ENCODE assay signal across 18 cellular contexts in genomic region chr15:47383102-47383501, GRCh38.
DNase-seq lines count a peak whose midpoint lies in the region; ATAC-seq and TF ChIP-seq lines count a peak whose summit lies in the region.
"Had no signal": no experiment of that assay in that cellular context is flagged by ENCODE, and none has a peak within 500 bp of the region (broad histone marks: within the 10 kb centered on the region; RNA-seq: fewer than 3 reads in every experiment).

No MANE protein-coding gene starts in this region.

- peak overlapping the region; percentile 10 for H3K27ac Mint-ChIP-seq in neural progenitor cell
- H3K27ac Mint-ChIP-seq: CD4-positive, CD25-positive, alpha-beta regulatory T cell had no signal

- no peaks in the 10 kb centered on the region for H3K36me3 Mint-ChIP-seq in neural progenitor cell
- H3K36me3 Mint-ChIP-seq: CD4-positive, CD25-positive, alpha-beta regulatory T cell had no signal

- no peaks in the 10 kb centered on the region for H4K20me1 ChIP-seq in neural progenitor cell (ENCODE audit: low read depth)

- no peak for ATAC-seq in GM19397 (IDR thresholded peaks at IDR 0.05; ENCODE audit: unreplicated experiment)

- TF ChIP-seq CTCF in epithelial cell of esophagus (IDR thresholded peaks at IDR 0.05; ENCODE audit: insufficient read depth, low read depth, low read length, missing control alignments) = no peak
- no peak for TF ChIP-seq CTCF in neural progenitor cell (IDR thresholded peaks at IDR 0.05)

- H3K36me3 ChIP-seq in neural progenitor cell = no peaks in the 10 kb centered on the region

- H3K4me2 ChIP-seq in neural progenitor cell = no peak overlapping the region
- H3K4me2 ChIP-seq: KMS-11 had no signal

- H3K27me3 ChIP-seq in neural progenitor cell = no peaks in the 10 kb centered on the region

- H3K4me3 Mint-ChIP-seq in neural progenitor cell = no peak overlapping the region
- H3K4me3 Mint-ChIP-seq: CD4-positive, CD25-positive, alpha-beta regulatory T cell had no signal

- H3K27ac ChIP-seq in neural progenitor cell = no peak overlapping the region
- H3K27ac ChIP-seq: KMS-11 had no signal

- H3K4me3 ChIP-seq in epithelial cell of esophagus (ENCODE audit: low read length) (no peak overlapping the region), neural progenitor cell (no peak overlapping the region)

- peaks cover 29% of the 10 kb centered on the region for H3K4me1 Mint-ChIP-seq in neural progenitor cell
- H3K4me1 Mint-ChIP-seq: CD4-positive, CD25-positive, alpha-beta regulatory T cell had no signal

- H3F3A ChIP-seq in neural progenitor cell (ENCODE audit: low read depth) = no peaks in the 10 kb centered on the region

- H3K9ac ChIP-seq in neural progenitor cell = no peak overlapping the region
- H3K9ac ChIP-seq: KMS-11 had no signal

- peak; percentile 13 for DNase-seq in HPDE6-E6E7 (ENCODE audit: extremely low spot score)
- peak; percentile 97 for DNase-seq in NCI-H82 (lab: John Stamatoyannopoulos, UW)
- peak; percentile 70 for DNase-seq in epithelial cell of esophagus (ENCODE audit: low read depth)
- DNase-seq in neural progenitor cell (ENCODE audit: low spot score) = no peak
- DNase-seq in activated CD8-positive, alpha-beta memory T cell treated with anti-CD3 and anti-CD28 coated beads, Interleukin-2, amount 50 U/mL, for 4 hours = no peak
- DNase-seq in GM19238 (ENCODE audit: insufficient read length, low spot score) = no peak
- DNase-seq: CD4-positive, CD25-positive, alpha-beta regulatory T cell; GOT3; HCEC 1CT; MV-4-11; NCI-H1417 treated with DMSO at 0.1 percent for 48 hours; NCI-H187 treated with DMSO at 0.1 percent for 48 hours; NCI-H2107; NCI-H226; NCI-H510A treated with DMSO at 0.1 percent for 48 hours; Right ventricle myocardium superior had no signal

- H2AFZ ChIP-seq in neural progenitor cell (replicated peaks) = no peak overlapping the region

- no peaks in the 10 kb centered on the region for H3K4me1 ChIP-seq in neural progenitor cell

- no peaks in the 10 kb centered on the region for H3K79me2 ChIP-seq in neural progenitor cell (ENCODE audit: low read depth)

- H3K9me3 Mint-ChIP-seq in neural progenitor cell = no peaks in the 10 kb centered on the region

- no peaks in the 10 kb centered on the region for H3K27me3 Mint-ChIP-seq in neural progenitor cell (ENCODE audit: insufficient read depth, low read depth)
- H3K27me3 Mint-ChIP-seq: CD4-positive, CD25-positive, alpha-beta regulatory T cell had no signal

- H3K9me3 ChIP-seq in neural progenitor cell (ENCODE audit: low read depth) = no peaks in the 10 kb centered on the region

Comparison
In these comparisons a context has a peak if more than half of its experiments do, and no peak if none do; other contexts are left out.
1. DNase-seq: peak in HPDE6-E6E7 (single experiment), NCI-H82 (single experiment) and epithelial cell of esophagus (single experiment); none in neural progenitor cell (single experiment), activated CD8-positive, alpha-beta memory T cell treated with anti-CD3 and anti-CD28 coated beads, Interleukin-2, amount 50 U/mL, for 4 hours (single experiment) and GM19238 (single experiment).